7 cellular contexts compared by ENCODE assay signal in the genomic region with DNA sequence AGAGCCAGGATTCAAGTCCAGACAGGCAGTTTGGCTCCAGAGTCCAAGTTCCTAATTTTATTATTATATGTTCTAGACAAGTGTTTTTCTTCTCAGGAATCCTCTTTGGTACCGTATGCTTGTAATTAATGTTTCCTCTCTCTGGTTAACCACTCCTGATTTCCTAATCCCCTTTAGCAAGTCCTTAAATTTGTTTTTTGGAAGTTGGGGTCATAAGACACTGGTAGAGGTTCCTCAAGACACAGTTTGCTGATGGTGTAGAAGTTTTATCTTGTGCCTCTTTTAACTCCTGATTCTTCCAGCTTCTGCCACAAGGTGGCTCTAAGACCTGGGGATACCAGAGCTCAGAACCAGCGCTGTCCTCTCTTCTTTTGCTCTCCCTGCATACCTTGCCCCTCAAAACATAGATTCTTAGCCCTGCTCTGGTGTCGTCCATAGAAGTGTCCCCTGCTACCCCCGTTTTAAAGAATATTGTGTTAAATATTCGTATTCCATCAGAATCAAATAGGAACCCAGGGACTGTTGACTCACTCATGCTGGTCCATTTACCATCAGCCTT.
DNase-seq lines count a peak whose midpoint lies in the region; ATAC-seq and TF ChIP-seq lines count a peak whose summit lies in the region.
"Not testable (repeated sequence)": the region's sequence is repeated elsewhere in the genome, so short reads cannot be mapped to it uniquely, and the experiment has no call there.

No MANE protein-coding gene starts in this region.

- H3K27ac Mint-ChIP-seq in Calu3 (ENCODE audit: unreplicated experiment), result not testable (repeated sequence)

- H3K9me3 ChIP-seq in HCT116 (ENCODE audit: control insufficient read depth in 1 of 2, insufficient read depth in 1 of 2, low read depth in 1 of 2, low read length in 2 of 2); cardiac muscle cell (ENCODE audit: low read depth); osteoblast (ENCODE audit: low read depth, low read length): not testable (repeated sequence)

- H3K27me3 ChIP-seq in HCT116 (ENCODE audit: insufficient read depth, low read length); cardiac muscle cell; osteoblast (ENCODE audit: insufficient read depth, low read length): not testable (repeated sequence)

- H3K9ac ChIP-seq in HCT116 (ENCODE audit: low read length), result not testable (repeated sequence)

- RAD21 ChIA-PET in HCT116 (lab: Charles Lee; ENCODE audit: low non-redundant PET in 1 of 2, low total read pairs in 2 of 2, uncharacterized antibody in 2 of 2, unreplicated experiment in 2 of 2), result not testable (repeated sequence)

- peaks cover 47% of the 10 kb centered on the region for H3K27me3 Mint-ChIP-seq in Calu3 (ENCODE audit: unreplicated experiment)

- H3K36me3 ChIP-seq in HCT116 (ENCODE audit: control insufficient read depth in 1 of 2, insufficient read depth in 2 of 2, low read length in 2 of 2); cardiac muscle cell; osteoblast (ENCODE audit: insufficient read depth, low read length): not testable (repeated sequence)

- TF ChIP-seq RAD21 in HCT116 (IDR thresholded peaks at IDR 0.05; ENCODE audit: low read depth), result peak; percentile 11; the same call in 1 of the 2 replicates

- POLR2A ChIA-PET in HCT116 (lab: Charles Lee), result not testable (repeated sequence)

- H3K4me2 ChIP-seq in HCT116 (ENCODE audit: low read length); osteoblast (ENCODE audit: insufficient read depth, low read length): not testable (repeated sequence)

- intact Hi-C loops in Calu3 (cut with micrococcal nuclease; ENCODE audit: unreplicated experiment); HCT116 (cut with micrococcal nuclease): not testable (repeated sequence)

- H3K4me1 ChIP-seq in HCT116 (ENCODE audit: control insufficient read depth in 1 of 2, insufficient read depth in 2 of 2, low read length in 2 of 2); cardiac muscle cell (ENCODE audit: low read depth); osteoblast (ENCODE audit: insufficient read depth, low read length): not testable (repeated sequence)

- TF ChIP-seq CTCF in Calu3 (IDR thresholded peaks at IDR 0.05; ENCODE audit: unreplicated experiment) (peak; percentile 13), HCT116 (IDR thresholded peaks at IDR 0.05 in 2 of 3, conservative IDR thresholded peaks at IDR 0.05 in 1 of 3; ENCODE audit: borderline replicate concordance in 1 of 3, insufficient read depth in 1 of 3, low read depth in 2 of 3, low read length in 2 of 3) (0 out of 6 replicates have a peak, but pooled peaks of 1 of the 3 experiments have one; percentile 8), NB4 (IDR thresholded peaks at IDR 0.05; ENCODE audit: low read depth, low read length) (peak; percentile 2), choroid plexus epithelial cell (conservative IDR thresholded peaks at IDR 0.05; ENCODE audit: low read depth, low read length) (peak; percentile 28), cardiac muscle cell (IDR thresholded peaks at IDR 0.05; ENCODE audit: low read depth, low read length) (peak; percentile 19), osteoblast (IDR thresholded peaks at IDR 0.05; ENCODE audit: extremely low read depth, low read depth, low read length) (peak; percentile 26)

- H3K4me3 ChIP-seq in HCT116 (replicated peaks in 1 of 2; ENCODE audit: low read depth in 1 of 2, low read length in 2 of 2); NB4 (ENCODE audit: low read depth, low read length); choroid plexus epithelial cell (ENCODE audit: low read depth, low read length); cardiac muscle cell; osteoblast (ENCODE audit: insufficient read depth, low read length): not testable (repeated sequence)

- H3K9me2 ChIP-seq in HCT116 (ENCODE audit: insufficient read depth), result not testable (repeated sequence)

- H3K4me1 Mint-ChIP-seq in Calu3 (ENCODE audit: low read depth, unreplicated experiment), result not testable (repeated sequence)

- not testable (repeated sequence) for H3K4me3 Mint-ChIP-seq in Calu3 (ENCODE audit: low read depth, unreplicated experiment)

- not testable (repeated sequence) for DNase-seq in Calu3; HCT116 (ENCODE audit: low read depth, low spot score); NB4 (ENCODE audit: low read depth); choroid plexus epithelial cell (ENCODE audit: low read depth); cardiac muscle cell (ENCODE audit: low read depth in 1 of 2, low spot score in 1 of 2); osteoblast (ENCODE audit: insufficient read length, low spot score, missing footprints)

- not testable (repeated sequence) for H3K79me2 ChIP-seq in HCT116 (ENCODE audit: insufficient read depth, low read length); osteoblast (ENCODE audit: insufficient read depth, low read length)

- not testable (repeated sequence) for H3K9me3 Mint-ChIP-seq in Calu3 (ENCODE audit: low read depth, unreplicated experiment)

- CTCF ChIA-PET in Calu3 (lab: Charles Lee); HCT116 (lab: Charles Lee): not testable (repeated sequence)

- H3K36me3 Mint-ChIP-seq in Calu3 (ENCODE audit: insufficient read depth, unreplicated experiment), result not testable (repeated sequence)

- H4K20me1 ChIP-seq in HCT116 (ENCODE audit: insufficient read depth); osteoblast (ENCODE audit: insufficient read depth, low read length): not testable (repeated sequence)

- BruUV-seq in Calu3 (replicated peaks; lab: Mats Ljungman, UMichigan); HCT116 (replicated peaks; lab: Mats Ljungman, UMichigan): not testable (repeated sequence)

- not testable (repeated sequence) for H2AFZ ChIP-seq in HCT116 (ENCODE audit: low read depth, low read length, poor library complexity, severe bottlenecking); osteoblast (ENCODE audit: low read length)

- ATAC-seq in HCT116 (peak; percentile 86), SK-N-SH treated with all-trans-retinoic acid at 6 μM for 48 hours (peak; percentile 85)

- not testable (repeated sequence) for TF ChIP-seq POLR2A in HCT116 (IDR thresholded peaks at IDR 0.05; ENCODE audit: borderline replicate concordance, extremely low read depth, insufficient read depth, insufficient read length); NB4 (IDR thresholded peaks at IDR 0.05; ENCODE audit: extremely low read depth, insufficient read length)

- H3K27ac ChIP-seq in HCT116 (ENCODE audit: low read depth, low read length); cardiac muscle cell; osteoblast (ENCODE audit: low read depth, low read length): not testable (repeated sequence)
